ENCODE assay signal across 1 cellular context in genomic region chr17:80907281-80907680, GRCh38.
TF ChIP-seq lines count a peak whose summit lies in the region.

No MANE protein-coding gene starts in this region.

TF ChIP-seq in K562, 482 proteins besides CTCF, POLR2A, EP300 and RAD21 (continued from another document):
- TF ChIP-seq TRIM25 (IDR thresholded peaks at IDR 0.05; ENCODE audit: borderline replicate concordance) (no peak), HIVEP1 (CRISPR knock-in tag; IDR thresholded peaks at IDR 0.05) (no peak)
TF ChIP-seq in K562: peak in this region for 1.
